8 cellular contexts compared by ENCODE assay signal in the genomic region with DNA sequence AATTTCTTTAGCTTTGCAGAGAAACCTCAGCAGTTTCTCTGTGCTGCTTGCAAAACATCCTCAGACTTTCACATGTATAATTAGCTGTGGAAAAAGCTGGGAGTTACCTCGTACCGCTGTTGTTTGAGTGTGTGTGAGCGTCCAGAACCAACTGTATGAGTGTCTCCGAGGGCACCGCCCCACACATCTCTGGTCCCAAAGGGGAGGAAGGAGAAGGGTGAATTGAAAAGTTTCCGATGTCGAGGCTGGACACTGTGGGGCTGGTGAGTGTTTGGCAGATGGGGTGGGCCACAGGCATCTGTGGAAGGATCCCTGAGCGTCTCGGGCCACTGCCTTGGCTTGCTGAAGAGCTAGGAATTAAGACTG. TPM values are rescaled to one million over a fixed set of nuclear protein-coding genes. Genes with fewer than 3 reads are reported as not detected.
DNase-seq lines count a peak whose midpoint lies in the region; ATAC-seq and TF ChIP-seq lines count a peak whose summit lies in the region.

No MANE protein-coding gene starts in this region.

- DNase-seq in AML-193 (lab: John Stamatoyannopoulos, UW) (peak; percentile 11 to 17), HFFc6 (peak; percentile 53), fibroblast of lung (ENCODE audit: low read depth in 2 of 2) (peak; percentile 47 to 49), ecto neural progenitor cell (ENCODE audit: low spot score) (no peak)
- peak; percentile 46 for DNase-seq in activated CD4-positive, alpha-beta memory T cell treated with anti-CD3 and anti-CD28 coated beads, Interleukin-2, amount 10 ng/mL, durations not matched to agents 7 days and 5 days
- DNase-seq in effector CD8-positive, alpha-beta T cell (lab: John Stamatoyannopoulos, UW): no peak

- H3K4me1 ChIP-seq in fibroblast of lung (ENCODE audit: control insufficient read depth, extremely low read depth, insufficient read depth, low read length) (peaks cover 13% of the 10 kb centered on the region), neuron (ENCODE audit: insufficient read depth, low read length) (peaks cover 39% of the 10 kb centered on the region)

- H3K27me3 ChIP-seq in fibroblast of lung (ENCODE audit: control insufficient read depth, insufficient read depth, low read length) (no peaks in the 10 kb centered on the region), neuron (ENCODE audit: insufficient read depth, low read length) (no peaks in the 10 kb centered on the region)

- ATAC-seq in HG02973 (IDR thresholded peaks at IDR 0.05; ENCODE audit: unreplicated experiment): no peak

- H3K9ac ChIP-seq in fibroblast of lung (ENCODE audit: insufficient read depth, low read length): peak overlapping the region; percentile 83

- peaks cover 3% of the 10 kb centered on the region for H3K36me3 ChIP-seq in fibroblast of lung (ENCODE audit: control insufficient read depth, insufficient read depth, low read length)
- H3K36me3 ChIP-seq in neuron (ENCODE audit: insufficient read depth, low read length): no peaks in the 10 kb centered on the region

- TF ChIP-seq CTCF in HFFc6 (IDR thresholded peaks at IDR 0.05) (no peak), fibroblast of lung (conservative IDR thresholded peaks at IDR 0.05 in 1 of 2, IDR thresholded peaks at IDR 0.05 in 1 of 2; ENCODE audit: low read depth in 1 of 2, low read length in 2 of 2) (no peak)

- CTCF ChIA-PET in activated CD4-positive, alpha-beta memory T cell treated with anti-CD3 and anti-CD28 coated beads, Interleukin-2, amount 10 ng/mL, durations not matched to agents 7 days and 5 days (lab: Charles Lee): interaction anchor here (0.7 to 4.4 kb wide), 10 partner anchors 26 to 359 kb away, joined by 3 to 64 read pairs (median 9); no protein-coding TSS in a partner anchor

- H3K27ac Mint-ChIP-seq in HFFc6: peak overlapping the region; percentile 93
- peak overlapping the region; percentile 89 for H3K27ac Mint-ChIP-seq in activated CD4-positive, alpha-beta memory T cell treated with anti-CD3 and anti-CD28 coated beads, Interleukin-2, amount 10 ng/mL, durations not matched to agents 7 days and 5 days

- H3K36me3 Mint-ChIP-seq in HFFc6 (ENCODE audit: low read depth): peaks cover 41% of the 10 kb centered on the region
- peaks cover 52% of the 10 kb centered on the region for H3K36me3 Mint-ChIP-seq in activated CD4-positive, alpha-beta memory T cell treated with anti-CD3 and anti-CD28 coated beads, Interleukin-2, amount 10 ng/mL, durations not matched to agents 7 days and 5 days (ENCODE audit: low read depth)

- peaks cover 3% of the 10 kb centered on the region for H3K27me3 Mint-ChIP-seq in HFFc6 (ENCODE audit: insufficient read depth)
- no peaks in the 10 kb centered on the region for H3K27me3 Mint-ChIP-seq in activated CD4-positive, alpha-beta memory T cell treated with anti-CD3 and anti-CD28 coated beads, Interleukin-2, amount 10 ng/mL, durations not matched to agents 7 days and 5 days

- peak overlapping the region; percentile 96 for H3K4me2 ChIP-seq in fibroblast of lung (ENCODE audit: extremely low read depth, insufficient read depth, low read length)

- peak overlapping the region; percentile 97 for H3K27ac ChIP-seq in fibroblast of lung (ENCODE audit: insufficient read depth, low read length)

- H3K4me3 Mint-ChIP-seq in HFFc6: peak overlapping the region; percentile 99
- peak overlapping the region; percentile 98 for H3K4me3 Mint-ChIP-seq in activated CD4-positive, alpha-beta memory T cell treated with anti-CD3 and anti-CD28 coated beads, Interleukin-2, amount 10 ng/mL, durations not matched to agents 7 days and 5 days

- H3K9me3 Mint-ChIP-seq in HFFc6: no peaks in the 10 kb centered on the region
- no peaks in the 10 kb centered on the region for H3K9me3 Mint-ChIP-seq in activated CD4-positive, alpha-beta memory T cell treated with anti-CD3 and anti-CD28 coated beads, Interleukin-2, amount 10 ng/mL, durations not matched to agents 7 days and 5 days

- H3K9me3 ChIP-seq in fibroblast of lung (ENCODE audit: control insufficient read depth, insufficient read depth, low read depth, low read length): no peaks in the 10 kb centered on the region
- H3K9me3 ChIP-seq in neuron (ENCODE audit: low read length): no peaks in the 10 kb centered on the region

- H2AFZ ChIP-seq in fibroblast of lung (ENCODE audit: low read length) (no peak overlapping the region), neuron (ENCODE audit: low read depth, low read length) (peak overlapping the region; percentile 0)

- H3K4me1 Mint-ChIP-seq in HFFc6 (ENCODE audit: low read depth): peaks cover 65% of the 10 kb centered on the region
- peaks cover 66% of the 10 kb centered on the region for H3K4me1 Mint-ChIP-seq in activated CD4-positive, alpha-beta memory T cell treated with anti-CD3 and anti-CD28 coated beads, Interleukin-2, amount 10 ng/mL, durations not matched to agents 7 days and 5 days

- H4K20me1 ChIP-seq in fibroblast of lung (ENCODE audit: control insufficient read depth, extremely low read depth, insufficient read depth, low read length): no peaks in the 10 kb centered on the region

- POLR2A ChIA-PET in activated CD4-positive, alpha-beta memory T cell treated with anti-CD3 and anti-CD28 coated beads, Interleukin-2, amount 10 ng/mL, durations not matched to agents 7 days and 5 days (lab: Charles Lee): interaction anchor here (0.8 to 7.4 kb wide), 14 partner anchors 11 to 338 kb away, joined by 3 to 188 read pairs (median 12); a partner anchor contains a TSS

- H3K4me3 ChIP-seq in fibroblast of lung (replicated peaks in 1 of 4; ENCODE audit: control extremely low read depth in 1 of 4, insufficient read depth in 1 of 4, low read depth in 3 of 4, low read length in 4 of 4): peak overlapping the region; percentile 81 to 96 (median 90)
- peak overlapping the region; percentile 70 for H3K4me3 ChIP-seq in neuron (ENCODE audit: low read length)

- H3K79me2 ChIP-seq in fibroblast of lung (ENCODE audit: control insufficient read depth, insufficient read depth, low read length): peaks cover 61% of the 10 kb centered on the region

RNA-seq across cellular contexts. Expression of a gene that starts 1.2 kb away (rescaled TPM):
- total RNA-seq in HFFc6 (2021; fragmentation: NEBNext Ultra II Directional; extraction: Animal tissue kit (Norgen Biotek cat#: 25700)): 100 to 1,000 TPM; 199 to 243 (median 221) TPM
- 100 to 1,000 TPM; 112 to 116 TPM for total RNA-seq in activated CD4-positive, alpha-beta memory T cell treated with anti-CD3 and anti-CD28 coated beads, Interleukin-2, amount 10 ng/mL, durations not matched to agents 7 days and 5 days
- 143 and 302 TPM in 2 replicates for total RNA-seq in fibroblast of lung
- 265 and 328 TPM in 2 replicates for polyA plus RNA-seq in fibroblast of lung
- polyA plus RNA-seq in fibroblast of lung (2012): 168 and 218 TPM in 2 replicates
- 583 and 648 TPM in 2 replicates for polyA minus RNA-seq in fibroblast of lung (ENCODE audit: low replicate concordance)

Comparison
In these comparisons a context has a peak if more than half of its experiments do, and no peak if none do; other contexts are left out.
1. DNase-seq: peak in AML-193 (2 of 2), HFFc6 (single experiment), activated CD4-positive, alpha-beta memory T cell treated with anti-CD3 and anti-CD28 coated beads, Interleukin-2, amount 10 ng/mL, durations not matched to agents 7 days and 5 days (single experiment) and fibroblast of lung (2 of 2); none in ecto neural progenitor cell (single experiment) and effector CD8-positive, alpha-beta T cell (single experiment).